16 cellular contexts compared by ENCODE assay signal in genomic region chr9:19148170-19148569, GRCh38.
"Had no signal": no experiment of that assay in that cellular context is flagged by ENCODE, and none has a peak within 500 bp of the region (broad histone marks: within the 10 kb centered on the region; RNA-seq: fewer than 3 reads in every experiment).

No MANE protein-coding gene starts in this region.

- H3K4me1 ChIP-seq: ascending aorta, prostate gland had no signal

- H3K27ac ChIP-seq: ascending aorta, cardiac muscle cell, prostate gland, thoracic aorta had no signal

- ATAC-seq: activated T-cell treated with anti-CD3 and anti-CD28 coated beads, Interleukin-2, amount 50 U/mL, for 72 hours; mucosa of descending colon; natural killer cell had no signal

- DNase-seq: activated CD4-positive, alpha-beta memory T cell treated with anti-CD3 and anti-CD28 coated beads, Interleukin-2, amount 10 ng/mL, durations not matched to agents 7 days and 5 days; activated CD4-positive, alpha-beta T cell treated with anti-CD3 and anti-CD28 coated beads for 1 hour; activated gamma-delta T cell treated with Interleukin-2 at 50 U/mL for 16 hours; activated naive CD8-positive, alpha-beta T cell treated with anti-CD3 and anti-CD28 coated beads for 36 hours; activated T-cell treated with anti-CD3 and anti-CD28 coated beads, Interleukin-2, amount 50 U/mL, for 72 hours; effector memory CD4-positive, alpha-beta T cell; hypothalamus; mammary epithelial cell; mucosa of descending colon; natural killer cell; stimulated activated CD4-positive, alpha-beta T cell treated with anti-CD3 and anti-CD28 coated beads, Interleukin-2, amount 100 ng/mL, for 48 hours had no signal

- H3K27me3 ChIP-seq: ascending aorta, cardiac muscle cell had no signal

- H3K9me3 ChIP-seq: ascending aorta, mucosa of descending colon, prostate gland, thoracic aorta had no signal

- H3K36me3 ChIP-seq: ascending aorta, cardiac muscle cell, prostate gland, thoracic aorta had no signal

- H3K4me3 ChIP-seq: ascending aorta, cardiac muscle cell, coronary artery, mucosa of descending colon, prostate gland, thoracic aorta had no signal
